Comparison of ENCODE assay signal across 16 cellular contexts in the genomic region with DNA sequence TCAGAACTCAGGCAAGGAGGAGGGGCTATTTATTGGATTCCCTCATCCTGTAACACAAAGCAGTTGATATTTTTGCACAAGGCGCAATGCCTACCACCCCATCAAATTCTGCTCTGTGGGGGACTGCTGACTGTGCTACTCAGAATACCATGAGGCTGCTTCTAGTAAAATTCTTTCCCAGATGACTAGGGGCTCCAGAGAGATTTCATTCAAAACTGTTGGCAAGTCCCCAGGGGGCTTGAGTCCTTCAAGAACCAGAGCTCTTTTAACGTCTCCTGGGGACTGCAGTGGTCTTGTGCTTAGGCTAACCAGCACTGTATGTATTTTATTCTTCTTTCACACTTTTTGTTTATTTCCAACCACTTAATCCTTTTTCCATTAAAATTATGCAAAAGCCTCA.
A peak's percentile ranks its signal among the peaks of the same experiment; 100 is the strongest.
DNase-seq lines count a peak whose midpoint lies in the region; ATAC-seq, FAIRE-seq and TF ChIP-seq lines count a peak whose summit lies in the region.
"Had no signal": no experiment of that assay in that cellular context is flagged by ENCODE, and none has a peak within 500 bp of the region (broad histone marks: within the 10 kb centered on the region; RNA-seq: fewer than 3 reads in every experiment).

No MANE protein-coding gene starts in this region.

- no peak for FAIRE-seq in astrocyte (lab: Jason Lieb, UNC)
- FAIRE-seq: A549, HepG2 had no signal

- H3K27me3 Mint-ChIP-seq in astrocyte (ENCODE audit: low read depth, unreplicated experiment): peaks cover 4% of the 10 kb centered on the region
- H3K27me3 Mint-ChIP-seq: CD4-positive, CD25-positive, alpha-beta regulatory T cell had no signal

- H3K4me2 ChIP-seq in BLaER1 treated with 17β-estradiol and CSF1 and Interleukin-3, amounts not matched to agents 10 nM and 100 nM: peak overlapping the region in 8 of 11 experiments; percentile 20 to 59 (median 54); a peak in 14 of 22 replicates
- no peak overlapping the region for H3K4me2 ChIP-seq in astrocyte (ENCODE audit: low read length)
- H3K4me2 ChIP-seq: A549 had no signal

- no peak overlapping the region for H3K4me3 ChIP-seq in BLaER1 treated with 17β-estradiol and CSF1 and Interleukin-3, amounts not matched to agents 10 nM and 100 nM
- no peak overlapping the region for H3K4me3 ChIP-seq in astrocyte (ENCODE audit: insufficient read depth, low read depth, low read length)
- H3K4me3 ChIP-seq: A549 had no signal

- no peak for TF ChIP-seq CTCF in astrocyte (IDR thresholded peaks at IDR 0.05; ENCODE audit: insufficient read depth, low read depth, low read length)

- H3K4me1 Mint-ChIP-seq in astrocyte (ENCODE audit: low read depth, unreplicated experiment): peaks cover 1% of the 10 kb centered on the region
- H3K4me1 Mint-ChIP-seq: CD4-positive, CD25-positive, alpha-beta regulatory T cell had no signal

- H3K27ac ChIP-seq in BLaER1 treated with 17β-estradiol and CSF1 and Interleukin-3, amounts not matched to agents 10 nM and 100 nM: no peak overlapping the region
- no peak overlapping the region for H3K27ac ChIP-seq in astrocyte (ENCODE audit: low read depth, low read length)
- H3K27ac ChIP-seq: A549 had no signal

- no peaks in the 10 kb centered on the region for H3K79me2 ChIP-seq in astrocyte (ENCODE audit: insufficient read depth, low read length)

- H3K36me3 Mint-ChIP-seq in astrocyte (ENCODE audit: low read depth, unreplicated experiment): no peaks in the 10 kb centered on the region
- H3K36me3 Mint-ChIP-seq: CD4-positive, CD25-positive, alpha-beta regulatory T cell had no signal

- no peak overlapping the region for H3K9ac ChIP-seq in BLaER1 treated with 17β-estradiol and CSF1 and Interleukin-3, amounts not matched to agents 10 nM and 100 nM
- no peak overlapping the region for H3K9ac ChIP-seq in astrocyte (ENCODE audit: low read length)

- H3K27me3 ChIP-seq in BLaER1 treated with 17β-estradiol and CSF1 and Interleukin-3, amounts not matched to agents 10 nM and 100 nM: no peaks in the 10 kb centered on the region
- H3K27me3 ChIP-seq in astrocyte (ENCODE audit: insufficient read depth, low read length): no peaks in the 10 kb centered on the region

- peaks cover 0 to 44% (median 33%) of the 10 kb centered on the region in 10 experiments; a peak in 13 of 20 replicates for H3K4me1 ChIP-seq in BLaER1 treated with 17β-estradiol and CSF1 and Interleukin-3, amounts not matched to agents 10 nM and 100 nM
- no peaks in the 10 kb centered on the region for H3K4me1 ChIP-seq in astrocyte (ENCODE audit: insufficient read depth, low read length)
- H3K4me1 ChIP-seq: A549 had no signal

- H3K9me3 ChIP-seq in BLaER1 treated with 17β-estradiol and CSF1 and Interleukin-3, amounts not matched to agents 10 nM and 100 nM (replicated peaks in 1 of 11): peaks cover 12 to 21% (median 17%) of the 10 kb centered on the region in 11 experiments; a peak in 21 of 22 replicates
- H3K9me3 ChIP-seq in astrocyte (ENCODE audit: insufficient read depth, low read depth, low read length): no peaks in the 10 kb centered on the region
- H3K9me3 ChIP-seq: A549 had no signal

- H3K4me3 Mint-ChIP-seq in astrocyte (ENCODE audit: unreplicated experiment): no peak overlapping the region
- H3K4me3 Mint-ChIP-seq: CD4-positive, CD25-positive, alpha-beta regulatory T cell had no signal

- H3K36me3 ChIP-seq in BLaER1 treated with 17β-estradiol and CSF1 and Interleukin-3, amounts not matched to agents 10 nM and 100 nM: no peaks in the 10 kb centered on the region
- H3K36me3 ChIP-seq in astrocyte (ENCODE audit: insufficient read depth, low read length): no peaks in the 10 kb centered on the region

- no peak overlapping the region for H2AFZ ChIP-seq in astrocyte (ENCODE audit: low read depth, low read length)

- no peaks in the 10 kb centered on the region for H4K20me1 ChIP-seq in BLaER1 treated with 17β-estradiol and CSF1 and Interleukin-3, amounts not matched to agents 10 nM and 100 nM
- no peaks in the 10 kb centered on the region for H4K20me1 ChIP-seq in astrocyte (ENCODE audit: insufficient read depth, low read length)

- peak; percentile 7 for DNase-seq in astrocyte (ENCODE audit: low read depth)
- peak; percentile 13 to 26 for DNase-seq in hippocampal formation (lab: John Stamatoyannopoulos, UW)
- peak; percentile 20 for DNase-seq in putamen (ENCODE audit: low spot score)
- no peak for DNase-seq in NCI-H345 treated with DMSO at 0.1 percent for 48 hours (lab: John Stamatoyannopoulos, UW; ENCODE audit: unreplicated experiment)
- DNase-seq: CD4-positive, CD25-positive, alpha-beta regulatory T cell; DMS53; KG1; NCI-H1436; NCI-H2029; NCI-H2171 treated with DMSO at 0.1 percent for 48 hours; NCI-H748 treated with DMSO at 0.1 percent for 48 hours had no signal

- H3K27ac Mint-ChIP-seq in astrocyte (ENCODE audit: unreplicated experiment): no peak overlapping the region
- H3K27ac Mint-ChIP-seq: CD4-positive, CD25-positive, alpha-beta regulatory T cell had no signal

- ATAC-seq in HG02870 (IDR thresholded peaks at IDR 0.05; ENCODE audit: unreplicated experiment) (no peak), HG03354 (IDR thresholded peaks at IDR 0.05; ENCODE audit: poor library complexity, severe bottlenecking, unreplicated experiment) (no peak)
- ATAC-seq: A549, HepG2 had no signal

- H3K9me3 Mint-ChIP-seq in astrocyte (ENCODE audit: unreplicated experiment): peaks cover 2% of the 10 kb centered on the region
